ENCODE assay signal across 8 cellular contexts in the genomic region with DNA sequence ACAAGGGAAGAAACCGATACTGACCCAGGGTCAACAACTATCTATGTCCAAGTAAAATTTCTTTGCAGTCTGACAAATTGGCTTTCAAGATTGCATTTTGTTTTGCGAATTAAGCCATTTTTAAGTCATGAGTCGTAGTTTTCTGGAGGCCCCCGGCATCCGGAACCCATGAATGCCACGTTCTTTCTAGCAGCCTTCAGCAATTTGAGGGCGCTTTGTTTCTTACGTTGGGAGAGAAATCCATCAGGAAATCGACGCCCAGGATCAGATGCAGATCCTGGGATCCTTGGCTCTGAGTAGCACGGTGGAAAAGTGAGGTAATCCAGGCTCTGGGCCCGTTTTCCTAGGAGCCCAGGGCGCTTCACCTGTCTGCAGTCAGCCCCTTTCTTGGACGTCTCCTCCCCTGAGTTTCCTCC. TPM values are rescaled to one million over a fixed set of nuclear protein-coding genes. Genes with fewer than 3 reads are reported as not detected.
A peak's percentile ranks its signal among the peaks of the same experiment; 100 is the strongest.
DNase-seq lines count a peak whose midpoint lies in the region; ATAC-seq, FAIRE-seq and TF ChIP-seq lines count a peak whose summit lies in the region.

No MANE protein-coding gene starts in this region.

- CTCF ChIA-PET in HCT116 (lab: Charles Lee): no interaction called here

- RAD21 ChIA-PET in HCT116 (lab: Charles Lee; ENCODE audit: low non-redundant PET in 1 of 2, low total read pairs in 2 of 2, uncharacterized antibody in 2 of 2, unreplicated experiment in 2 of 2): no interaction called here

- BruUV-seq in HCT116 (replicated peaks; lab: Mats Ljungman, UMichigan): no TSS peak

- intact Hi-C loops in HCT116 (cut with micrococcal nuclease): loop anchor here (2.0 kb wide), 1 partner anchor 39 kb away; a partner anchor contains a TSS

- peak overlapping the region; percentile 75 for H3K4me2 ChIP-seq in HCT116 (ENCODE audit: low read length)

- peak overlapping the region; percentile 69 for H3K9ac ChIP-seq in HCT116 (ENCODE audit: low read length)

- ATAC-seq in HCT116 (no peak), esophagus mucosa (no peak)

- H3K4me1 ChIP-seq in HCT116 (ENCODE audit: control insufficient read depth in 1 of 2, insufficient read depth in 2 of 2, low read length in 2 of 2) (peaks cover 0 to 25% of the 10 kb centered on the region in 2 experiments; a peak in 3 of 4 replicates), Peyer's patch (peaks cover 0 to 14% (median 4%) of the 10 kb centered on the region in 4 donors)

- H3K27me3 ChIP-seq in HCT116 (ENCODE audit: insufficient read depth, low read length) (no peaks in the 10 kb centered on the region), Peyer's patch (no peaks in the 10 kb centered on the region)

- POLR2A ChIA-PET in HCT116 (lab: Charles Lee): interaction anchor here (0.9 to 1.0 kb wide), 2 partner anchors 11 to 13 kb away, joined by 3 read pairs; no protein-coding TSS in a partner anchor

- peak overlapping the region; percentile 63 for H2AFZ ChIP-seq in HCT116 (ENCODE audit: low read depth, low read length, poor library complexity, severe bottlenecking)

- TF ChIP-seq POLR2A in HCT116 (IDR thresholded peaks at IDR 0.05; ENCODE audit: borderline replicate concordance, extremely low read depth, insufficient read depth, insufficient read length) (no peak), Peyer's patch (IDR thresholded peaks at IDR 0.05) (no peak), GM12892 (IDR thresholded peaks at IDR 0.05; ENCODE audit: low read depth, low read length) (no peak)

- FAIRE-seq in GM12892 (lab: Jason Lieb, UNC): no peak

- H3K27ac ChIP-seq in HCT116 (ENCODE audit: low read depth, low read length): peak overlapping the region; percentile 61
- peak overlapping the region; percentile 86 to 89 (median 88) for H3K27ac ChIP-seq in Peyer's patch

- H3K4me3 ChIP-seq in HCT116 (replicated peaks in 1 of 2; ENCODE audit: low read depth in 1 of 2, low read length in 2 of 2) (peak overlapping the region; percentile 71 to 75), Peyer's patch (peak overlapping the region; percentile 49 to 93 (median 82)), fibroblast of villous mesenchyme (ENCODE audit: low read depth, low read length) (peak overlapping the region; percentile 82), retinal pigment epithelial cell (ENCODE audit: low read length) (peak overlapping the region; percentile 89)

- peaks cover 10% of the 10 kb centered on the region for H3K79me2 ChIP-seq in HCT116 (ENCODE audit: insufficient read depth, low read length)

- H3K9me2 ChIP-seq in HCT116 (ENCODE audit: insufficient read depth): no peaks in the 10 kb centered on the region

- H3K36me3 ChIP-seq in HCT116 (ENCODE audit: control insufficient read depth in 1 of 2, insufficient read depth in 2 of 2, low read length in 2 of 2) (no peaks in the 10 kb centered on the region), Peyer's patch (no peaks in the 10 kb centered on the region)

- TF ChIP-seq CTCF in HCT116 (IDR thresholded peaks at IDR 0.05 in 2 of 3, conservative IDR thresholded peaks at IDR 0.05 in 1 of 3; ENCODE audit: borderline replicate concordance in 1 of 3, insufficient read depth in 1 of 3, low read depth in 2 of 3, low read length in 2 of 3) (no peak), Peyer's patch (IDR thresholded peaks at IDR 0.05) (no peak), fibroblast of villous mesenchyme (IDR thresholded peaks at IDR 0.05; ENCODE audit: insufficient read depth, low read depth, low read length) (no peak), retinal pigment epithelial cell (conservative IDR thresholded peaks at IDR 0.05; ENCODE audit: low read depth, low read length) (no peak)

- H3K9me3 ChIP-seq in HCT116 (ENCODE audit: control insufficient read depth in 1 of 2, insufficient read depth in 1 of 2, low read depth in 1 of 2, low read length in 2 of 2) (no peaks in the 10 kb centered on the region), Peyer's patch (no peaks in the 10 kb centered on the region)

- no peaks in the 10 kb centered on the region for H4K20me1 ChIP-seq in HCT116 (ENCODE audit: insufficient read depth)

- TF ChIP-seq RAD21 in HCT116 (IDR thresholded peaks at IDR 0.05; ENCODE audit: low read depth): no peak

- DNase-seq in NCI-H2227 treated with DMSO at 0.1 percent for 48 hours (lab: John Stamatoyannopoulos, UW): peak; percentile 62
- DNase-seq in NCI-H2227 (lab: John Stamatoyannopoulos, UW; ENCODE audit: unreplicated experiment): no peak
- DNase-seq in HCT116 (ENCODE audit: low read depth, low spot score): no peak
- DNase-seq in Peyer's patch: peak in 1 of 3 donors; percentile 20
- DNase-seq in fibroblast of villous mesenchyme (ENCODE audit: low read depth): no peak
- no peak for DNase-seq in retinal pigment epithelial cell (ENCODE audit: low read depth)
- no peak for DNase-seq in GM12892 (ENCODE audit: insufficient read length)

TF ChIP-seq in HCT116, 20 proteins besides CTCF, POLR2A, EP300 and RAD21:
- no peak for TF ChIP-seq EZH2 (IDR thresholded peaks at IDR 0.05)
- TF ChIP-seq SIN3A (IDR thresholded peaks at IDR 0.05; ENCODE audit: low read depth): no peak
- TF ChIP-seq, protein P1, sequence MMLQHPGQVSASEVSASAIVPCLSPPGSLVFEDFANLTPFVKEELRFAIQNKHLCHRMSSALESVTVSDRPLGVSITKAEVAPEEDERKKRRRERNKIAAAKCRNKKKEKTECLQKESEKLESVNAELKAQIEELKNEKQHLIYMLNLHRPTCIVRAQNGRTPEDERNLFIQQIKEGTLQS (IDR thresholded peaks at IDR 0.05): no peak
- no peak for TF ChIP-seq ELF1 (IDR thresholded peaks at IDR 0.05; ENCODE audit: borderline replicate concordance, low read depth)
- TF ChIP-seq, protein P2, sequence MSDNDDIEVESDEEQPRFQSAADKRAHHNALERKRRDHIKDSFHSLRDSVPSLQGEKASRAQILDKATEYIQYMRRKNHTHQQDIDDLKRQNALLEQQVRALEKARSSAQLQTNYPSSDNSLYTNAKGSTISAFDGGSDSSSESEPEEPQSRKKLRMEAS (IDR thresholded peaks at IDR 0.05): no peak; the same call in 1 of the 2 replicates
- TF ChIP-seq ZNF274 (IDR thresholded peaks at IDR 0.05; ENCODE audit: low read depth, low read length): no peak
- TF ChIP-seq FOSL1 (IDR thresholded peaks at IDR 0.05; ENCODE audit: low read depth): no peak
- TF ChIP-seq ZFX (IDR thresholded peaks at IDR 0.05): 0 out of 2 replicates have a peak, but pooled peaks have one; percentile 4
- 0 out of 2 replicates have a peak, but pooled peaks have one; percentile 0 for TF ChIP-seq JUND (IDR thresholded peaks at IDR 0.05)
- no peak for TF ChIP-seq YY1 (IDR thresholded peaks at IDR 0.05; ENCODE audit: extremely low read depth, insufficient replicate concordance, low read depth, low read length)
- TF ChIP-seq EGR1 (IDR thresholded peaks at IDR 0.05; ENCODE audit: low read depth): no peak
- peak; percentile 75; the same call in 1 of the 2 replicates for TF ChIP-seq POLR2AphosphoS5 (IDR thresholded peaks at IDR 0.05; ENCODE audit: low read depth, low read length)
- no peak for TF ChIP-seq TCF7L2 (IDR thresholded peaks at IDR 0.05; ENCODE audit: borderline replicate concordance, extremely low read depth, insufficient read depth, insufficient read length)
- no peak for TF ChIP-seq CBX3 (IDR thresholded peaks at IDR 0.05; ENCODE audit: low read depth)
- no peak for TF ChIP-seq SP1 (IDR thresholded peaks at IDR 0.05; ENCODE audit: low read depth)
- no peak for TF ChIP-seq SRF (IDR thresholded peaks at IDR 0.05; ENCODE audit: low read depth)

RNA-seq across cellular contexts. Expression of a gene that starts 0.3 kb away (rescaled TPM):
- total RNA-seq in HCT116 (2021; ENCODE audit: unreplicated experiment): 47.4 TPM
- 22.7 and 28.4 TPM in 2 replicates for polyA plus RNA-seq in HCT116 (2012)
- total RNA-seq in Peyer's patch: 10 to 100 TPM; 33.3 to 75.1 (median 42.5) TPM
- total RNA-seq in fibroblast of villous mesenchyme: 35.4 and 54.4 TPM in 2 replicates
- 129 TPM for polyA plus RNA-seq in GM12892 (2012; ENCODE audit: missing spikeins)
- total RNA-seq in esophagus mucosa: 36.4 TPM

RNA-seq across cellular contexts. Expression of a gene that starts 40.2 kb away (rescaled TPM):
- total RNA-seq in HCT116 (2021; ENCODE audit: unreplicated experiment) (52.7 TPM), Peyer's patch (10 to 100 TPM; 26.8 to 90.4 (median 61.5) TPM), fibroblast of villous mesenchyme (27.4 and 43.2 TPM in 2 replicates), esophagus mucosa (42.2 TPM)
- 33.6 and 41.1 TPM in 2 replicates for polyA plus RNA-seq in HCT116 (2012)
- 32.1 TPM for polyA plus RNA-seq in GM12892 (2012; ENCODE audit: missing spikeins)
